ENCODE assay signal across 8 cellular contexts in the genomic region with DNA sequence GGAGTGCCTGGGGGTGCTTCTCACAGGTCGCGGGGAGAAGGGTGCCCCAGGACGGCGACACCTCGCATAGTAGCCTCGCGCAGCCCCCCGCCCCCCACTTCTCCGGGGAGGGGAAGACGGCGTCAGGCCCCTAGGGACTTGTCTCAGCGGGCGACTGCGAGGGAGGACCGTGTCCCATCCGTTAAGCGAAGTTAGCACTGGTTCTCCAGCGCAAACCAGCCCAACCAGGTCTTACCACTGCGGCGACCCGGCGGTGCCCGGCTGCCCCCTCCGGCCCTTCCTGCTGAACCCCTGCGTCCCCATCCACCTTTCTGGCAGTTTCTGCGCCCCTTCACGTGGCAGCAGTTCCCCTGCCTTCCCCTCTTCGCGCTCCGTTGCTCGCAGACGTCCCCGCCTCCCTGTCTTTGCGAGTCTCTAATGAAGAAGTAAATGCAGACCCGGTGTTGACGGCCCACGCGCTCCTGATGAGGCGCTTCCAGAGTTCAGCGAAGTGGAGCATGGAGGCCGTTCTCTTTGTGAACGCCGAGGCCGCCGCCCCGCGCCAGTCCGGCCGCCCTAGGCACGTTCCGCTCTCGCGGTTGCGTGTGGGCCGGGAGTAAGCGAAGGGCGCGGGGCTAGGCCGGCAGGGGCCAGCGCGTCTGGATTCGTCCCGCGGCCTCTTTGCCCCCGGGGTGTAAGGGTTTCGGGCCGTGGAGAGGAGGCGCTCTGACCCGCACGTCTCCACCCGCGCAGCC. TPM values are rescaled to one million over a fixed set of nuclear protein-coding genes. Genes with fewer than 3 reads are reported as not detected.
DNase-seq lines count a peak whose midpoint lies in the region; ATAC-seq and FAIRE-seq lines count a peak whose summit lies in the region.

No MANE protein-coding gene starts in this region.

- H3K4me3 ChIP-seq in H7 (ENCODE audit: insufficient read depth, low read depth, low read length) (peak overlapping the region; percentile 63), iPS DF 6.9 (ENCODE audit: low read length) (peak overlapping the region; percentile 18; the same call in 1 of the 2 replicates), skeletal muscle satellite cell (ENCODE audit: low read length) (peak overlapping the region; percentile 82)

- H3K9ac ChIP-seq in skeletal muscle satellite cell (ENCODE audit: low read depth, low read length) = peak overlapping the region; percentile 81

- no CpG with 5 or more reads among the region's 72 CpGs for WGBS in iPS DF 6.9 (ENCODE audit: insufficient coverage, insufficient read length)

- H3K9me3 ChIP-seq in iPS DF 6.9 (ENCODE audit: control insufficient read depth, insufficient read depth, low read length) = no peaks in the 10 kb centered on the region
- H3K9me3 ChIP-seq in skeletal muscle satellite cell (replicated peaks; ENCODE audit: low read length) = no peaks in the 10 kb centered on the region

- H3K36me3 ChIP-seq in H7 (replicated peaks; ENCODE audit: control insufficient read depth, insufficient read depth, low read length) (no peaks in the 10 kb centered on the region), iPS DF 6.9 (ENCODE audit: control insufficient read depth, insufficient read depth, low read length) (no peaks in the 10 kb centered on the region), skeletal muscle satellite cell (ENCODE audit: insufficient read depth, low read length) (no peaks in the 10 kb centered on the region)

- H3K27ac ChIP-seq in iPS DF 6.9 (ENCODE audit: low read length) = no peak overlapping the region

- H3K4me1 ChIP-seq in iPS DF 6.9 (ENCODE audit: control insufficient read depth, insufficient read depth, low read length) (peaks cover 3% of the 10 kb centered on the region; the same call in 1 of the 2 replicates), skeletal muscle satellite cell (ENCODE audit: control insufficient read depth, insufficient read depth, low read length) (peaks cover 51% of the 10 kb centered on the region)

- DNase-seq in H7 (peak; percentile 64), amniotic epithelial cell (ENCODE audit: low read depth) (peak; percentile 51), iPS DF 6.9 (ENCODE audit: low read depth, low spot score) (no peak), GM19239 (ENCODE audit: insufficient read length, low spot score) (no peak), GM19240 (ENCODE audit: insufficient read length, low spot score) (no peak)
- no peak for DNase-seq in stimulated activated CD4-positive, alpha-beta T cell treated with anti-CD3 and anti-CD28 coated beads, Interleukin-12 subunit alpha, Interleukin-12 subunit beta, amount 100 ng/mL, for 4 hours

- no peak for ATAC-seq in GM18520 (IDR thresholded peaks at IDR 0.05; ENCODE audit: unreplicated experiment)

- peaks cover 67% of the 10 kb centered on the region for H3K27me3 ChIP-seq in H7 (ENCODE audit: control insufficient read depth, insufficient read depth, low read length)
- peaks cover 41% of the 10 kb centered on the region for H3K27me3 ChIP-seq in iPS DF 6.9 (ENCODE audit: control insufficient read depth, insufficient read depth, low read length)
- H3K27me3 ChIP-seq in skeletal muscle satellite cell (ENCODE audit: control insufficient read depth, insufficient read depth, low read length) = no peaks in the 10 kb centered on the region

- peak overlapping the region; percentile 79 for H3K4me2 ChIP-seq in skeletal muscle satellite cell (ENCODE audit: low read length)

- no peak for FAIRE-seq in GM19239 (lab: Jason Lieb, UNC)

RNA-seq across cellular contexts. Expression of a gene that starts 3.0 kb away (rescaled TPM):
- total RNA-seq in H7 (2014; rRNA removed; shearing (Covaris generic)) = 1.7 and 2.0 TPM in 2 replicates
- total RNA-seq in skeletal muscle satellite cell (2012; rRNA removed) = 11.2 and 22.9 TPM in 2 replicates

Comparison
In these comparisons a context has a peak if more than half of its experiments do, and no peak if none do; other contexts are left out.
1. DNase-seq: peak in H7 (single experiment) and amniotic epithelial cell (single experiment); none in iPS DF 6.9 (single experiment), stimulated activated CD4-positive, alpha-beta T cell treated with anti-CD3 and anti-CD28 coated beads, Interleukin-12 subunit alpha, Interleukin-12 subunit beta, amount 100 ng/mL, for 4 hours (single experiment), GM19239 (single experiment) and GM19240 (single experiment).
2. H3K4me3 ChIP-seq: peak in every context shown above with its lines; median percentile 82 in skeletal muscle satellite cell; 63 in H7; 18 in iPS DF 6.9.